In the genomic region with DNA sequence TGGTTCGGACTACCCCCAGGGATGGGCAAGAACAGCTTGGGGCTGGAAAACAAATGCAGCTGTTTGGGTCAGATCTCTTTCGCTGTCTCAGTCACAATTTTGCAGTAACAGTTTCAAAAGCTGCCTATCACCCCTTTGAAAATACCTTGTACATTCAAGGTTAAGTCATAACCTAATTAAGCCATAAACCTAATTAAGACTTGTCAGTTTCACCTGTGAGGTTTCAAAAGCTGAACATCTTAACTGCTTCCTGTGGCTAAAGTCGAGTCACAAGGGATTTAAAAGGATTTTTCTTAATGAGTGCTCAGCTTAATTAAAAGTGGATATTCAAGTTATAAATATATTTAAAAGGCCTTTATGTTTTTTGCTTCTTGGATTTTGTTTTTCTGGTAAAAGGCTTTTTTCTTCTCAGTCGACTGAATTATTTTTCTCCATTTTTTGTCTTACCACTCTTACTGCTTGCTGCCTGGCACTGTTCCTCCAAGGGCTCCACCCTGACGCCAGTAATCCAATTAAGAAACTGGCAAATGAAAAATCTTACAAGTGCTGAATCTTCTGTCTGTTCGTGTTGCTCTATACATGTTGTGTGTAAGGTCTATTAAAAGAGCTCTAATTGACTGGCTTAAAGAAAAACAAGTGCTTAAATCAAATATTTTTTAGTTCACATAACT, we compare ENCODE assay signal across 27 cellular contexts. TPM values are rescaled to one million over a fixed set of nuclear protein-coding genes. Genes with fewer than 3 reads are reported as not detected.
DNase-seq lines count a peak whose midpoint lies in the region; TF ChIP-seq lines count a peak whose summit lies in the region.
"Had no signal": no experiment of that assay in that cellular context is flagged by ENCODE, and none has a peak within 500 bp of the region (broad histone marks: within the 10 kb centered on the region; RNA-seq: fewer than 3 reads in every experiment).

No MANE protein-coding gene starts in this region.

- H3K27me3 ChIP-seq in A673 (replicated peaks; ENCODE audit: insufficient read depth, low read depth, low read length, poor library complexity): no peaks in the 10 kb centered on the region
- H3K27me3 ChIP-seq in KMS-11 (ENCODE audit: insufficient read depth, low read depth): no peaks in the 10 kb centered on the region
- H3K27me3 ChIP-seq in WERI-Rb-1 (ENCODE audit: insufficient read depth, low read depth, severe bottlenecking): no peaks in the 10 kb centered on the region
- 0 out of 2 replicates have a peak, but pooled peaks cover 8% of the 10 kb centered on the region for H3K27me3 ChIP-seq in iPS-20b (ENCODE audit: insufficient read depth, low read length)
- H3K27me3 ChIP-seq: MG63 had no signal

- in situ Hi-C loops in GM13976 (cut with MboI; ENCODE audit: low sequenced_read_pairs, unreplicated experiment): no loop called here

- no TSS peak for BruUV-seq in A673 (replicated peaks; lab: Mats Ljungman, UMichigan)

- H3K27ac ChIP-seq in A673 (ENCODE audit: low read depth, low read length, poor library complexity, severe bottlenecking) (no peak overlapping the region), KMS-11 (peak overlapping the region; percentile 53), WERI-Rb-1 (peak overlapping the region; percentile 97), iPS-20b (ENCODE audit: low read length) (peak overlapping the region; percentile 87)
- H3K27ac ChIP-seq: GM23248 had no signal

- peak overlapping the region; percentile 46; the same call in 1 of the 2 replicates for H2AFZ ChIP-seq in KMS-11 (ENCODE audit: low read depth)
- H2AFZ ChIP-seq: GM23248 had no signal

- peak overlapping the region; percentile 22; the same call in 1 of the 2 replicates for H3K9ac ChIP-seq in KMS-11
- peak overlapping the region; percentile 71; the same call in 1 of the 2 replicates for H3K9ac ChIP-seq in iPS-20b (ENCODE audit: low read depth, low read length)
- H3K9ac ChIP-seq: GM23248, SK-N-SH had no signal

- intact Hi-C loops in A673 (cut with micrococcal nuclease; ENCODE audit: unreplicated experiment): no loop called here

- no peaks in the 10 kb centered on the region for H3K79me2 ChIP-seq in KMS-11 (ENCODE audit: insufficient read depth, low read depth)

- H4K20me1 ChIP-seq in KMS-11 (ENCODE audit: insufficient read depth): no peaks in the 10 kb centered on the region

- H3K4me1 ChIP-seq in A673 (ENCODE audit: insufficient read depth, low read length, poor library complexity, severe bottlenecking) (peaks cover 32% of the 10 kb centered on the region), KMS-11 (ENCODE audit: low read depth, poor library complexity, severe bottlenecking) (peaks cover 21% of the 10 kb centered on the region), iPS-20b (ENCODE audit: insufficient read depth, low read length) (peaks cover 53% of the 10 kb centered on the region)
- H3K4me1 ChIP-seq: BE2C had no signal

- CTCF ChIA-PET in A673 (lab: Charles Lee): no interaction called here

- no peak overlapping the region for H3K4me3 ChIP-seq in A673 (ENCODE audit: low read depth, low read length, poor library complexity, severe bottlenecking)
- no peak overlapping the region for H3K4me3 ChIP-seq in KMS-11 (IDR thresholded peaks at IDR 0.05; ENCODE audit: insufficient read depth, low read depth, low read length)
- peak overlapping the region; percentile 44 for H3K4me3 ChIP-seq in WERI-Rb-1 (ENCODE audit: low read depth, low read length)
- no peak overlapping the region for H3K4me3 ChIP-seq in iPS-20b (ENCODE audit: low read length)
- H3K4me3 ChIP-seq: GM23248, MG63 had no signal

- peak overlapping the region; percentile 64 for H3K4me2 ChIP-seq in KMS-11
- H3K4me2 ChIP-seq: SK-N-SH had no signal

- no peaks in the 10 kb centered on the region for H3K36me3 ChIP-seq in A673 (ENCODE audit: insufficient read depth, low read length, poor library complexity, severe bottlenecking)
- no peaks in the 10 kb centered on the region for H3K36me3 ChIP-seq in KMS-11 (ENCODE audit: insufficient read depth)
- H3K36me3 ChIP-seq in WERI-Rb-1: no peaks in the 10 kb centered on the region
- no peaks in the 10 kb centered on the region for H3K36me3 ChIP-seq in iPS-20b (ENCODE audit: insufficient read depth, low read depth, low read length)
- H3K36me3 ChIP-seq: BE2C, MG63 had no signal

- TF ChIP-seq CTCF in A673 (conservative IDR thresholded peaks at IDR 0.05; ENCODE audit: low read depth, low read length) (no peak), KMS-11 (conservative IDR thresholded peaks at IDR 0.05; ENCODE audit: low read depth, low read length) (no peak), WERI-Rb-1 (IDR thresholded peaks at IDR 0.05; ENCODE audit: low read depth, low read length) (no peak), GM13976 (IDR thresholded peaks at IDR 0.05; ENCODE audit: borderline replicate concordance, control extremely low read depth, extremely low read depth, insufficient read depth, missing control alignments) (no peak)

- DNase-seq in A673 (ENCODE audit: low spot score): peak; percentile 78
- DNase-seq in WERI-Rb-1: peak; percentile 62
- DNase-seq in ecto neural progenitor cell (ENCODE audit: low spot score): no peak
- no peak for DNase-seq in NCI-H187 (lab: John Stamatoyannopoulos, UW)
- DNase-seq in GM13976 (ENCODE audit: low spot score): no peak
- no peak for DNase-seq in stimulated activated CD4-positive, alpha-beta T cell treated with anti-CD3 and anti-CD28 coated beads, Interleukin-4, amount 100 ng/mL, for 24 hours
- DNase-seq: 8988T; BE2C; CD4-positive, CD25-positive, alpha-beta regulatory T cell; COR-L47; GF-D8; GM23248; IMR-90; Kasumi-1; MG63; NCI-H1092; NCI-H146; NCI-H2081; NCI-H2171 treated with DMSO at 0.1 percent for 48 hours; NCI-H446; NCI-H748 treated with DMSO at 0.1 percent for 48 hours; PC-3; RPMI8226; SHP77 treated with DMSO at 0.1 percent for 48 hours; SK-N-SH had no signal

- H3K9me3 ChIP-seq in A673 (ENCODE audit: low read depth, low read length, poor library complexity, severe bottlenecking): no peaks in the 10 kb centered on the region
- peaks cover 12% of the 10 kb centered on the region for H3K9me3 ChIP-seq in WERI-Rb-1 (ENCODE audit: severe bottlenecking)
- H3K9me3 ChIP-seq in iPS-20b (ENCODE audit: insufficient read depth, low read depth, low read length): peaks cover 14% of the 10 kb centered on the region; the same call in 1 of the 2 replicates
- H3K9me3 ChIP-seq: BE2C, MG63, SK-N-SH had no signal

- POLR2A ChIA-PET in A673 (lab: Charles Lee; ENCODE audit: low non-redundant PET): no interaction called here

RNA-seq across cellular contexts. Expression of a gene that starts 31.3 kb away (rescaled TPM):
- total RNA-seq in A673 (2021): 81.8 and 84.8 TPM in 2 replicates

RNA-seq across cellular contexts. Expression of a gene that starts 33.8 kb away (rescaled TPM):
- total RNA-seq in A673 (2021): 12.3 and 15.5 TPM in 2 replicates

RNA-seq across cellular contexts. Expression of a gene that starts 40.8 kb away (rescaled TPM):
- 29.3 and 33.3 TPM in 2 replicates for total RNA-seq in A673 (2021)

RNA-seq across cellular contexts. Expression of a gene that starts 55.5 kb away (rescaled TPM):
- 16.2 and 16.5 TPM in 2 replicates for total RNA-seq in A673 (2021)

Comparison
In these comparisons a context has a peak if more than half of its experiments do, and no peak if none do; other contexts are left out.
1. DNase-seq: peak in A673 (single experiment) and WERI-Rb-1 (single experiment); none in ecto neural progenitor cell (single experiment), NCI-H187 (0 of 2), GM13976 (single experiment) and stimulated activated CD4-positive, alpha-beta T cell treated with anti-CD3 and anti-CD28 coated beads, Interleukin-4, amount 100 ng/mL, for 24 hours (single experiment).